8 cellular contexts compared by ENCODE assay signal in the genomic region with DNA sequence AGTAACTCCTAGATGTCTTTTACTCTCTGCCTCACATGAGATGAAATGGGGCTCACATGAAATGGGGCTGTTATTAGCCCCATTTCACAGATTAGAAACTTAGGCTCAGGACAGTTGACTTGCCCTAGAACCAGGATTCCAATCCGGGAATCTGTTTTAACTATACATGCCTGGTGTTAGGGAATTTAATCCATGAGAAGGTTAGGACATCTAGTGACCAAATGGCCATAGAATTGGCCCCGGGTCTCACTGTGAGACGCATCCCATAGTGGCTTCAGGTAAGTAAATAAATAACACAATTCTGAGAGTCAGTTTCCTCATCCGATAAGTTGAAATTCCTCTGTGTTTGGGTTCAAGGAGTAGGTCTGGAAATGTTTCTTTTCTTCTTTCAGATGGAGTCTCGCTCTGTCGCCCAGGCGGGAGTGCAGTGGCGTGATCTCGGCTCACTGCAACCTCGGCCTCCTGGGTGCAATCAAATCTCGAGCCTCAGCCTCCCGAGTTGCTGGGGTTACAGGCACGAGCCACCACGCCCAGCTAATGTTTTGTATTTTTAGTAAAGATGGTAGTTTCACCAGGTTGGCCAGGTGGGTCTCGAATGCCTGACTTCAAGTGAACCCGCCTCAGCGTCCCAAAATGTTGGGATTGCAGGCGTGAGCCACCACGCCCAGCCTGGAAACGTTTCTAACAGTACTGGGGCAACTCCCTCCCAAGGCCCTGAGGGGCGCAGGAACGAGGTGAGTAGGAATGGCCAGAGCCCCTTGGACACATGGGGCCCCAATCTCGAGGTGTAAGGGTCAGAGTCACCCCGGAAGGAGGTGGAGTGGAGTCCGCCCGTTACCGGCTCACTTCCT. TPM values are rescaled to one million over a fixed set of nuclear protein-coding genes. Genes with fewer than 3 reads are reported as not detected.
A peak's percentile ranks its signal among the peaks of the same experiment; 100 is the strongest.
DNase-seq lines count a peak whose midpoint lies in the region; ATAC-seq and TF ChIP-seq lines count a peak whose summit lies in the region.

No MANE protein-coding gene starts in this region.

- peak overlapping the region; percentile 92 for H3K4me3 Mint-ChIP-seq in Caco-2 (ENCODE audit: unreplicated experiment)

- DNase-seq in Caco-2: peak; percentile 53 to 61
- peak; percentile 32 for DNase-seq in LHCN-M2 (ENCODE audit: low read depth)
- DNase-seq in DMS114 treated with DMSO at 0.1 percent for 48 hours (lab: John Stamatoyannopoulos, UW; ENCODE audit: unreplicated experiment): no peak
- DNase-seq in epidermal melanocyte (ENCODE audit: insufficient read length, low spot score): no peak

- ATAC-seq in HG03354 (IDR thresholded peaks at IDR 0.05; ENCODE audit: poor library complexity, severe bottlenecking, unreplicated experiment): no peak

- BruUV-seq in Caco-2 (replicated peaks; lab: Mats Ljungman, UMichigan): no TSS peak

- peaks cover 19% of the 10 kb centered on the region for H3K4me1 Mint-ChIP-seq in Caco-2 (ENCODE audit: low read depth, unreplicated experiment)

- POLR2A ChIA-PET in Caco-2 (lab: Charles Lee): no interaction called here

- H3K27ac Mint-ChIP-seq in Caco-2 (ENCODE audit: unreplicated experiment): peak overlapping the region; percentile 99

- intact Hi-C loops in Caco-2 (cut with micrococcal nuclease; ENCODE audit: unreplicated experiment): loop anchor here (5.0 kb wide), 1 partner anchor 192 kb away; the partner anchor contains the start of gene ARHGEF1

- peak overlapping the region; percentile 62 for H3K4me3 ChIP-seq in Caco-2 (ENCODE audit: low read depth, low read length)

- H3K4me1 ChIP-seq in Caco-2: peaks cover 11% of the 10 kb centered on the region; the same call in 1 of the 2 replicates

- TF ChIP-seq CTCF in Caco-2 (IDR thresholded peaks at IDR 0.05; ENCODE audit: insufficient read depth in 1 of 2, low read depth in 1 of 2, low read length in 1 of 2, severe bottlenecking in 1 of 2, unreplicated experiment in 1 of 2): peak in 1 of 2 experiments; percentile 7

- H3K27me3 ChIP-seq in Caco-2 (replicated peaks; ENCODE audit: control insufficient read depth, insufficient read depth, low read length): no peaks in the 10 kb centered on the region
- peaks cover 2% of the 10 kb centered on the region for H3K27me3 ChIP-seq in layer of hippocampus (ENCODE audit: control insufficient read depth, insufficient read depth, low read length)

- no peaks in the 10 kb centered on the region for H3K9me3 Mint-ChIP-seq in Caco-2 (ENCODE audit: unreplicated experiment)

- H3K36me3 Mint-ChIP-seq in Caco-2 (ENCODE audit: insufficient read depth, unreplicated experiment): peaks cover 27% of the 10 kb centered on the region

- no peaks in the 10 kb centered on the region for H3K9me3 ChIP-seq in Caco-2

- H3K27ac ChIP-seq in angular gyrus (ENCODE audit: low read depth, low read length) (peak overlapping the region; percentile 98), layer of hippocampus (ENCODE audit: low read depth, low read length) (peak overlapping the region; percentile 97), temporal lobe (ENCODE audit: low read depth, low read length) (peak overlapping the region; percentile 97)

- peaks cover 2% of the 10 kb centered on the region for H3K36me3 ChIP-seq in Caco-2 (ENCODE audit: control insufficient read depth, insufficient read depth, low read length)

- H3K27me3 Mint-ChIP-seq in Caco-2 (ENCODE audit: insufficient read depth, unreplicated experiment): no peaks in the 10 kb centered on the region

- CTCF ChIA-PET in Caco-2 (lab: Charles Lee): no interaction called here

RNA-seq across cellular contexts. Expression of gene ZNF574, which starts 1.2 kb away (rescaled TPM):
- 22.4 and 22.7 TPM in 2 replicates for total RNA-seq in Caco-2 (2022)
- total RNA-seq in LHCN-M2 (2014; rRNA removed): 23.3 and 26.2 TPM in 2 replicates
- polyA plus RNA-seq in LHCN-M2 (2012): 10.9 TPM
- 9.8 TPM for total RNA-seq in temporal lobe

RNA-seq across cellular contexts. Expression of gene GRIK5, which starts 4.7 kb away (rescaled TPM):
- total RNA-seq in Caco-2 (2022) (0.30 and 0.48 TPM in 2 replicates), LHCN-M2 (2014; rRNA removed) (0.06 TPM in 2 replicates), temporal lobe (37.1 TPM)
- 0.06 TPM for polyA plus RNA-seq in LHCN-M2 (2012)

RNA-seq across cellular contexts. Expression of gene POU2F2, which starts 57.5 kb away (rescaled TPM):
- 0.95 and 1.5 TPM in 2 replicates for total RNA-seq in Caco-2 (2022)
- 0.06 TPM in 1 of 2 replicates, not detected in the other for total RNA-seq in LHCN-M2 (2014; rRNA removed)
- 0.67 TPM for polyA plus RNA-seq in LHCN-M2 (2012)
- total RNA-seq in temporal lobe: 4.9 TPM

Comparison
In these comparisons a context has a peak if more than half of its experiments do, and no peak if none do; other contexts are left out.
1. DNase-seq: peak in Caco-2 (2 of 2) and LHCN-M2 (single experiment); none in DMS114 treated with DMSO at 0.1 percent for 48 hours (single experiment) and epidermal melanocyte (single experiment).
2. RNA of gene GRIK5, which starts 4.7 kb away (total RNA-seq): 37.1 TPM in temporal lobe (single experiment); 0.30 to 0.48 TPM in Caco-2 and 0.06 TPM in LHCN-M2; every median in the first group is over 10 times any median in the second.
3. Peak in every context shown above with its lines, with median percentiles within 50 percentile points of each other: H3K27ac ChIP-seq.